In genomic region chr7:43669286-43670081, GRCh38 we compare ENCODE assay signal across 8 cellular contexts. TPM values are rescaled to one million over a fixed set of nuclear protein-coding genes. Genes with fewer than 3 reads are reported as not detected.
DNase-seq lines count a peak whose midpoint lies in the region; ATAC-seq and TF ChIP-seq lines count a peak whose summit lies in the region.

No MANE protein-coding gene starts in this region.

- no peak overlapping the region for H2AK9ac ChIP-seq in IMR-90 (replicated peaks; ENCODE audit: low read depth, low read length, poor library complexity)

- intact Hi-C loops in IMR-90 (cut with micrococcal nuclease) = no loop called here

- TF ChIP-seq RAD21 in IMR-90 (IDR thresholded peaks at IDR 0.05; ENCODE audit: low read length) = no peak

- H3K27ac Mint-ChIP-seq in immature natural killer cell = no peak overlapping the region

- no peak overlapping the region for H3K27ac ChIP-seq in IMR-90 (ENCODE audit: insufficient read depth, low read length)

- no peaks in the 10 kb centered on the region for H3K9me1 ChIP-seq in IMR-90 (ENCODE audit: insufficient read depth, low read length)

- H3K4ac ChIP-seq in IMR-90 (ENCODE audit: low read depth, low read length) = 0 out of 2 replicates have a peak overlapping the region, but pooled peaks have one; percentile 15

- peaks cover 0 to 8% (median 1%) of the 10 kb centered on the region in 6 donors for H3K9me3 Mint-ChIP-seq in immature natural killer cell

- H4K5ac ChIP-seq in IMR-90 (ENCODE audit: low read depth, low read length) = no peak overlapping the region

- H2BK5ac ChIP-seq in IMR-90 (ENCODE audit: low read depth, low read length, poor library complexity, severe bottlenecking) = no peak overlapping the region

- no peak overlapping the region for H3K9ac ChIP-seq in IMR-90 (ENCODE audit: low read depth, low read length)

- DNase-seq in IMR-90 = no peak
- DNase-seq in activated T-cell treated with anti-CD3 and anti-CD28 coated beads for 24 hours (ENCODE audit: low read depth) = peak; percentile 67
- DNase-seq in iPS DF 4.7 (ENCODE audit: extremely low read depth, low spot score) = peak; percentile 78
- DNase-seq in stimulated activated naive CD4-positive, alpha-beta T cell (lab: John Stamatoyannopoulos, UW) = peak in 4 of 6 experiments; percentile 16 to 43 (median 22)
- DNase-seq in immature natural killer cell = no peak
- no peak for DNase-seq in NCI-H1417 (lab: John Stamatoyannopoulos, UW)
- DNase-seq in SKM-1 (lab: John Stamatoyannopoulos, UW; ENCODE audit: unreplicated experiment) = no peak

- in situ Hi-C loops in IMR-90 (cut with MboI; ENCODE audit: low sequenced_read_pairs) = no loop called here

- H3K36me3 ChIP-seq in IMR-90 (ENCODE audit: control insufficient read depth, insufficient read depth, low read length) = no peaks in the 10 kb centered on the region

- no peak overlapping the region for H3K23ac ChIP-seq in IMR-90 (ENCODE audit: low read depth, low read length)

- CTCF ChIA-PET in IMR-90 (lab: Yijun Ruan, JAX) = interaction anchor here (0.6 kb wide), 1 partner anchor 13 kb away, joined by 3 read pairs; no protein-coding TSS in a partner anchor

- POLR2A ChIA-PET in IMR-90 (lab: Charles Lee; ENCODE audit: unreplicated experiment) = interaction anchor here (0.6 kb wide), 1 partner anchor 219 kb away, joined by 3 read pairs; no protein-coding TSS in a partner anchor

- H2AFZ ChIP-seq in IMR-90 (replicated peaks; ENCODE audit: low read length, poor library complexity) = no peak overlapping the region

- H3K4me3 Mint-ChIP-seq in immature natural killer cell = peak overlapping the region in 1 of 5 donors; percentile 18

- no peak overlapping the region; a peak in 1 of 4 replicates for H4K8ac ChIP-seq in IMR-90 (ENCODE audit: low read depth in 2 of 2, low read length in 2 of 2)

- H3K4me3 ChIP-seq in IMR-90 (ENCODE audit: insufficient read depth, low read depth, low read length) = no peak overlapping the region

- dilution Hi-C loops in IMR-90 (cut with HindIII; ENCODE audit: low sequenced_read_pairs, unreplicated experiment) = no loop called here

- H3K27me3 Mint-ChIP-seq in immature natural killer cell (ENCODE audit: low read depth in 3 of 3) = no peaks in the 10 kb centered on the region

- no peak overlapping the region for H4K91ac ChIP-seq in IMR-90 (ENCODE audit: insufficient read depth, low read depth, low read length)

- BruUV-seq in IMR-90 (replicated peaks; lab: Mats Ljungman, UMichigan) = no TSS peak

- no peak for TF ChIP-seq POLR2A in IMR-90 (IDR thresholded peaks at IDR 0.05; ENCODE audit: low read depth, low read length)

- H3K27me3 ChIP-seq in IMR-90 (ENCODE audit: control insufficient read depth, insufficient read depth, low read length) = no peaks in the 10 kb centered on the region

- H3K4me2 ChIP-seq in IMR-90 (ENCODE audit: low read depth, low read length) = no peak overlapping the region

- TF ChIP-seq CTCF in IMR-90 (conservative IDR thresholded peaks at IDR 0.05; ENCODE audit: low read depth, low read length) = no peak

- WGBS in IMR-90 (ENCODE audit: extremely low coverage in 2 of 2, insufficient read length in 1 of 2), 2 experiments = 60% methylated on average over 1 of the region's 15 CpGs; no CpG with 5 or more reads in 1 of the 2 experiments

- no peak for ATAC-seq in IMR-90 (ENCODE audit: low read depth)
- ATAC-seq in HG03025 (IDR thresholded peaks at IDR 0.05; ENCODE audit: low FRiP score, unreplicated experiment) = no peak

- H2BK20ac ChIP-seq in IMR-90 (ENCODE audit: low read depth, low read length) = peak overlapping the region; percentile 34; the same call in 1 of the 2 replicates

- peaks cover 67 to 82% of the 10 kb centered on the region in 2 donors for H3K4me1 Mint-ChIP-seq in immature natural killer cell

- no peak overlapping the region for H2BK15ac ChIP-seq in IMR-90 (ENCODE audit: low read depth, low read length)

- H3K79me1 ChIP-seq in IMR-90 (ENCODE audit: low read depth in 1 of 2, low read length in 2 of 2) = peaks cover 28 to 60% of the 10 kb centered on the region in 2 experiments

- H3K56ac ChIP-seq in IMR-90 (ENCODE audit: extremely low read depth, insufficient read depth, low read length) = no peak overlapping the region

- no peak overlapping the region for H3K18ac ChIP-seq in IMR-90 (ENCODE audit: low read depth, low read length)

- H3K14ac ChIP-seq in IMR-90 (replicated peaks; ENCODE audit: low read depth, low read length) = no peak overlapping the region

- 0 out of 2 replicates have a peak overlapping the region, but pooled peaks have one; percentile 14 for H2BK120ac ChIP-seq in IMR-90 (ENCODE audit: low read depth, low read length)

- H3K36me3 Mint-ChIP-seq in immature natural killer cell = peaks cover 3 to 18% (median 17%) of the 10 kb centered on the region in 3 donors

- no peaks in the 10 kb centered on the region for H4K20me1 ChIP-seq in IMR-90 (ENCODE audit: insufficient read depth, low read length)

- peaks cover 2% of the 10 kb centered on the region for H3K4me1 ChIP-seq in IMR-90 (ENCODE audit: control insufficient read depth, insufficient read depth, low read length)

- peaks cover 2% of the 10 kb centered on the region for H3K9me3 ChIP-seq in IMR-90 (ENCODE audit: control insufficient read depth, insufficient read depth, low read length)

- H2AK5ac ChIP-seq in IMR-90 (ENCODE audit: low read depth, low read length) = peak overlapping the region; percentile 48; the same call in 1 of the 2 replicates

TF ChIP-seq in IMR-90, 13 proteins besides CTCF, POLR2A, EP300 and RAD21:
- TF ChIP-seq USF2 (IDR thresholded peaks at IDR 0.05; ENCODE audit: low read depth, low read length) (no peak), RFX5 (IDR thresholded peaks at IDR 0.05; ENCODE audit: low read depth, low read length) (no peak), FOS (IDR thresholded peaks at IDR 0.05; ENCODE audit: low read depth, low read length) (no peak), BHLHE40 (IDR thresholded peaks at IDR 0.05; ENCODE audit: low read depth, low read length) (no peak), MAFK (IDR thresholded peaks at IDR 0.05; ENCODE audit: low read depth, low read length) (no peak), RCOR1 (IDR thresholded peaks at IDR 0.05; ENCODE audit: insufficient replicate concordance, low read length) (no peak)
- TF ChIP-seq, protein P1, sequence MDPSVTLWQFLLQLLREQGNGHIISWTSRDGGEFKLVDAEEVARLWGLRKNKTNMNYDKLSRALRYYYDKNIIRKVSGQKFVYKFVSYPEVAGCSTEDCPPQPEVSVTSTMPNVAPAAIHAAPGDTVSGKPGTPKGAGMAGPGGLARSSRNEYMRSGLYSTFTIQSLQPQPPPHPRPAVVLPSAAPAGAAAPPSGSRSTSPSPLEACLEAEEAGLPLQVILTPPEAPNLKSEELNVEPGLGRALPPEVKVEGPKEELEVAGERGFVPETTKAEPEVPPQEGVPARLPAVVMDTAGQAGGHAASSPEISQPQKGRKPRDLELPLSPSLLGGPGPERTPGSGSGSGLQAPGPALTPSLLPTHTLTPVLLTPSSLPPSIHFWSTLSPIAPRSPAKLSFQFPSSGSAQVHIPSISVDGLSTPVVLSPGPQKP (IDR thresholded peaks at IDR 0.05; ENCODE audit: borderline replicate concordance, low read depth, low read length) = no peak
TF ChIP-seq in IMR-90: peak in this region for 0.

RNA-seq across cellular contexts. Expression of gene COA1, which starts 59.8 kb away (rescaled TPM):
- 59.5 and 66.4 TPM in 2 replicates for total RNA-seq in IMR-90 (2012; rRNA removed)
- polyA plus RNA-seq in IMR-90 (2012; rRNA removed) (24.2 and 34.2 TPM in 2 replicates), immature natural killer cell (10 to 100 TPM; 48.2 to 99.7 (median 77.1) TPM)
- 8.0 and 13.1 TPM in 2 replicates for polyA plus RNA-seq in IMR-90 (2012; cell fraction: cytosol; rRNA removed)
- 10.3 and 43.3 TPM in 2 replicates for polyA plus RNA-seq in IMR-90 (2012; cell fraction: nucleus; rRNA removed; ENCODE audit: low replicate concordance)

Comparison
In these comparisons a context has a peak if more than half of its experiments do, and no peak if none do; other contexts are left out.
1. DNase-seq: peak in activated T-cell treated with anti-CD3 and anti-CD28 coated beads for 24 hours (single experiment), iPS DF 4.7 (single experiment) and stimulated activated naive CD4-positive, alpha-beta T cell (4 of 6); none in IMR-90 (single experiment), immature natural killer cell (0 of 3), NCI-H1417 (0 of 3) and SKM-1 (single experiment).